9 cellular contexts compared by ENCODE assay signal in genomic region chr12:6850796-6851152, GRCh38. TPM values are rescaled to one million over a fixed set of nuclear protein-coding genes. Genes with fewer than 3 reads are reported as not detected.
A peak's percentile ranks its signal among the peaks of the same experiment; 100 is the strongest.
DNase-seq lines count a peak whose midpoint lies in the region; ATAC-seq lines count a peak whose summit lies in the region.
"Had no signal": no experiment of that assay in that cellular context is flagged by ENCODE, and none has a peak within 500 bp of the region (broad histone marks: within the 10 kb centered on the region; RNA-seq: fewer than 3 reads in every experiment).

No MANE protein-coding gene starts in this region.

- H3K27ac ChIP-seq in subcutaneous abdominal adipose tissue (ENCODE audit: low read depth, low read length), result peak overlapping the region; percentile 96

- peak overlapping the region; percentile 62 for H3K27ac Mint-ChIP-seq in activated CD4-positive, alpha-beta T cell treated with anti-CD3 and anti-CD28 coated beads, Interleukin-2, amount 10 ng/mL, durations not matched to agents 24 days and 14 days
- H3K27ac Mint-ChIP-seq in activated T-helper 1 cell treated with anti-CD3 and anti-CD28 coated beads, Interleukin-12 subunit alpha, Interleukin-12 subunit beta, Interleukin-2, Interleukin-4 antibody, amounts not matched to agents 30 ng/mL and 10 ng/mL and 1 ng/mL, durations not matched to agents 14 hours and 24 hours and 36 hours, result no peak overlapping the region

- no peaks in the 10 kb centered on the region for H3K9me3 ChIP-seq in iPS-18c (ENCODE audit: control insufficient read depth, insufficient read depth, low read length)
- H3K9me3 ChIP-seq in subcutaneous abdominal adipose tissue (ENCODE audit: control insufficient read depth in 5 of 5, low read length in 5 of 5), result peaks cover 0 to 5% (median 0%) of the 10 kb centered on the region in 5 donors

- H3K4me1 Mint-ChIP-seq in activated CD4-positive, alpha-beta T cell treated with anti-CD3 and anti-CD28 coated beads, Interleukin-2, amount 10 ng/mL, durations not matched to agents 24 days and 14 days, result peaks cover 41% of the 10 kb centered on the region
- peaks cover 50% of the 10 kb centered on the region for H3K4me1 Mint-ChIP-seq in activated T-helper 1 cell treated with anti-CD3 and anti-CD28 coated beads, Interleukin-12 subunit alpha, Interleukin-12 subunit beta, Interleukin-2, Interleukin-4 antibody, amounts not matched to agents 30 ng/mL and 10 ng/mL and 1 ng/mL, durations not matched to agents 14 hours and 24 hours and 36 hours (ENCODE audit: low read depth)

- H3K4me1 ChIP-seq in subcutaneous abdominal adipose tissue (ENCODE audit: control insufficient read depth in 5 of 5, insufficient read depth in 5 of 5, low read length in 5 of 5), result peaks cover 17 to 24% (median 23%) of the 10 kb centered on the region in 5 donors

- no peak for DNase-seq in activated CD4-positive, alpha-beta T cell treated with anti-CD3 and anti-CD28 coated beads, Interleukin-2, amount 10 ng/mL, durations not matched to agents 24 days and 14 days
- DNase-seq in activated CD4-positive, alpha-beta T cell treated with anti-CD3 and anti-CD28 coated beads for 48 hours, result no peak
- no peak for DNase-seq in activated T-helper 1 cell treated with anti-CD3 and anti-CD28 coated beads, Interleukin-12 subunit alpha, Interleukin-12 subunit beta, Interleukin-2, Interleukin-4 antibody, amounts not matched to agents 30 ng/mL and 10 ng/mL and 1 ng/mL, durations not matched to agents 14 hours and 24 hours and 36 hours (ENCODE audit: low spot score)
- DNase-seq in HK-2 (ENCODE audit: unreplicated experiment) (no peak), SKM-1 (lab: John Stamatoyannopoulos, UW; ENCODE audit: unreplicated experiment) (no peak)

- H3K4me3 ChIP-seq in iPS-18c (ENCODE audit: insufficient read depth, low read depth, low read length) (peak overlapping the region; percentile 79), subcutaneous abdominal adipose tissue (ENCODE audit: low read depth in 1 of 5, low read length in 5 of 5) (peak overlapping the region; percentile 85 to 100 (median 98))

- H3K27me3 Mint-ChIP-seq in activated CD4-positive, alpha-beta T cell treated with anti-CD3 and anti-CD28 coated beads, Interleukin-2, amount 10 ng/mL, durations not matched to agents 24 days and 14 days, result no peaks in the 10 kb centered on the region
- H3K27me3 Mint-ChIP-seq in activated T-helper 1 cell treated with anti-CD3 and anti-CD28 coated beads, Interleukin-12 subunit alpha, Interleukin-12 subunit beta, Interleukin-2, Interleukin-4 antibody, amounts not matched to agents 30 ng/mL and 10 ng/mL and 1 ng/mL, durations not matched to agents 14 hours and 24 hours and 36 hours (ENCODE audit: insufficient read depth), result peaks cover 2% of the 10 kb centered on the region

- peaks cover 0 to 14% (median 6%) of the 10 kb centered on the region in 5 donors for H3K36me3 ChIP-seq in subcutaneous abdominal adipose tissue (ENCODE audit: control insufficient read depth in 5 of 5, insufficient read depth in 5 of 5, low read length in 5 of 5)

- intact Hi-C loops in activated CD4-positive, alpha-beta T cell treated with anti-CD3 and anti-CD28 coated beads, Interleukin-2, amount 10 ng/mL, durations not matched to agents 24 days and 14 days (cut with micrococcal nuclease), result loop anchor here (1.0 to 5.0 kb wide), 6 partner anchors 97 to 358 kb away; partner anchors contain the start of genes COPS7A, EMG1, MLF2 and MRPL51
- intact Hi-C loops in activated T-helper 1 cell treated with anti-CD3 and anti-CD28 coated beads, Interleukin-12 subunit alpha, Interleukin-12 subunit beta, Interleukin-2, Interleukin-4 antibody, amounts not matched to agents 30 ng/mL and 10 ng/mL and 1 ng/mL, durations not matched to agents 14 hours and 24 hours and 36 hours (cut with micrococcal nuclease), result loop anchor here (1.0 to 5.0 kb wide), 7 partner anchors 25 to 357 kb away; partner anchors contain the start of genes C1RL, CD4, GAPDH and MRPL51

- peaks cover 0 to 14% (median 0%) of the 10 kb centered on the region in 5 donors for H3K27me3 ChIP-seq in subcutaneous abdominal adipose tissue (ENCODE audit: control insufficient read depth in 5 of 5, insufficient read depth in 4 of 5, low read length in 5 of 5)

- ATAC-seq in GM21717 (IDR thresholded peaks at IDR 0.05; ENCODE audit: unreplicated experiment), result no peak

- H3K9me3 Mint-ChIP-seq in activated CD4-positive, alpha-beta T cell treated with anti-CD3 and anti-CD28 coated beads, Interleukin-2, amount 10 ng/mL, durations not matched to agents 24 days and 14 days, result no peaks in the 10 kb centered on the region
- H3K9me3 Mint-ChIP-seq in activated T-helper 1 cell treated with anti-CD3 and anti-CD28 coated beads, Interleukin-12 subunit alpha, Interleukin-12 subunit beta, Interleukin-2, Interleukin-4 antibody, amounts not matched to agents 30 ng/mL and 10 ng/mL and 1 ng/mL, durations not matched to agents 14 hours and 24 hours and 36 hours, result no peaks in the 10 kb centered on the region
- H3K9me3 Mint-ChIP-seq: CD8-positive, alpha-beta T cell had no signal

- H3K4me3 Mint-ChIP-seq in activated CD4-positive, alpha-beta T cell treated with anti-CD3 and anti-CD28 coated beads, Interleukin-2, amount 10 ng/mL, durations not matched to agents 24 days and 14 days, result peak overlapping the region; percentile 89
- peak overlapping the region; percentile 91 for H3K4me3 Mint-ChIP-seq in activated T-helper 1 cell treated with anti-CD3 and anti-CD28 coated beads, Interleukin-12 subunit alpha, Interleukin-12 subunit beta, Interleukin-2, Interleukin-4 antibody, amounts not matched to agents 30 ng/mL and 10 ng/mL and 1 ng/mL, durations not matched to agents 14 hours and 24 hours and 36 hours

- peak overlapping the region in 2 of 5 donors; percentile 71 to 99 for H3K9ac ChIP-seq in subcutaneous abdominal adipose tissue (ENCODE audit: low read length in 5 of 5)

- peaks cover 34% of the 10 kb centered on the region for H3K36me3 Mint-ChIP-seq in activated CD4-positive, alpha-beta T cell treated with anti-CD3 and anti-CD28 coated beads, Interleukin-2, amount 10 ng/mL, durations not matched to agents 24 days and 14 days (ENCODE audit: low read depth)
- peaks cover 27% of the 10 kb centered on the region for H3K36me3 Mint-ChIP-seq in activated T-helper 1 cell treated with anti-CD3 and anti-CD28 coated beads, Interleukin-12 subunit alpha, Interleukin-12 subunit beta, Interleukin-2, Interleukin-4 antibody, amounts not matched to agents 30 ng/mL and 10 ng/mL and 1 ng/mL, durations not matched to agents 14 hours and 24 hours and 36 hours (ENCODE audit: low read depth)

RNA-seq across cellular contexts. Expression of gene CDCA3, which starts 0.3 kb away (rescaled TPM):
- 32.6 and 33.7 TPM in 2 replicates for total RNA-seq in activated CD4-positive, alpha-beta T cell treated with anti-CD3 and anti-CD28 coated beads, Interleukin-2, amount 10 ng/mL, durations not matched to agents 24 days and 14 days
- total RNA-seq in activated T-helper 1 cell treated with anti-CD3 and anti-CD28 coated beads, Interleukin-12 subunit alpha, Interleukin-12 subunit beta, Interleukin-2, Interleukin-4 antibody, amounts not matched to agents 30 ng/mL and 10 ng/mL and 1 ng/mL, durations not matched to agents 14 hours and 24 hours and 36 hours, result 27.2 and 32.5 TPM in 2 replicates

RNA-seq across cellular contexts. Expression of gene USP5, which starts 1.2 kb away (rescaled TPM):
- 121 TPM in 2 replicates for total RNA-seq in activated CD4-positive, alpha-beta T cell treated with anti-CD3 and anti-CD28 coated beads, Interleukin-2, amount 10 ng/mL, durations not matched to agents 24 days and 14 days
- 116 and 127 TPM in 2 replicates for total RNA-seq in activated T-helper 1 cell treated with anti-CD3 and anti-CD28 coated beads, Interleukin-12 subunit alpha, Interleukin-12 subunit beta, Interleukin-2, Interleukin-4 antibody, amounts not matched to agents 30 ng/mL and 10 ng/mL and 1 ng/mL, durations not matched to agents 14 hours and 24 hours and 36 hours

RNA-seq across cellular contexts. Expression of gene GNB3, which starts 10.0 kb away (rescaled TPM):
- 1.6 and 1.7 TPM in 2 replicates for total RNA-seq in activated CD4-positive, alpha-beta T cell treated with anti-CD3 and anti-CD28 coated beads, Interleukin-2, amount 10 ng/mL, durations not matched to agents 24 days and 14 days
- total RNA-seq in activated T-helper 1 cell treated with anti-CD3 and anti-CD28 coated beads, Interleukin-12 subunit alpha, Interleukin-12 subunit beta, Interleukin-2, Interleukin-4 antibody, amounts not matched to agents 30 ng/mL and 10 ng/mL and 1 ng/mL, durations not matched to agents 14 hours and 24 hours and 36 hours, result 1.6 and 1.7 TPM in 2 replicates

RNA-seq across cellular contexts. Expression of gene TPI1, which starts 16.6 kb away (rescaled TPM):
- 1,614 and 1,630 TPM in 2 replicates for total RNA-seq in activated CD4-positive, alpha-beta T cell treated with anti-CD3 and anti-CD28 coated beads, Interleukin-2, amount 10 ng/mL, durations not matched to agents 24 days and 14 days
- total RNA-seq in activated T-helper 1 cell treated with anti-CD3 and anti-CD28 coated beads, Interleukin-12 subunit alpha, Interleukin-12 subunit beta, Interleukin-2, Interleukin-4 antibody, amounts not matched to agents 30 ng/mL and 10 ng/mL and 1 ng/mL, durations not matched to agents 14 hours and 24 hours and 36 hours, result 1,427 and 1,438 TPM in 2 replicates

RNA-seq across cellular contexts. Expression of gene SPSB2, which starts 22.3 kb away (rescaled TPM):
- total RNA-seq in activated CD4-positive, alpha-beta T cell treated with anti-CD3 and anti-CD28 coated beads, Interleukin-2, amount 10 ng/mL, durations not matched to agents 24 days and 14 days, result 3.4 TPM in 2 replicates
- 3.4 and 4.7 TPM in 2 replicates for total RNA-seq in activated T-helper 1 cell treated with anti-CD3 and anti-CD28 coated beads, Interleukin-12 subunit alpha, Interleukin-12 subunit beta, Interleukin-2, Interleukin-4 antibody, amounts not matched to agents 30 ng/mL and 10 ng/mL and 1 ng/mL, durations not matched to agents 14 hours and 24 hours and 36 hours
